In genomic region chr7:132081686-132082085, GRCh38 we compare ENCODE assay signal across 22 cellular contexts.
"Had no signal": no experiment of that assay in that cellular context is flagged by ENCODE, and none has a peak within 500 bp of the region (broad histone marks: within the 10 kb centered on the region; RNA-seq: fewer than 3 reads in every experiment).

No MANE protein-coding gene starts in this region.

- H3K4me3 Mint-ChIP-seq: activated T-cell treated with anti-CD3 and anti-CD28 coated beads, Interleukin-2, amount 50 U/mL, for 72 hours; central memory CD8-positive, alpha-beta T cell; dendritic cell treated with granulocyte-macrophage colony-stimulating factor and Interleukin-4, amounts not matched to agents 40 ng/mL and 50 ng/mL, for 4 days; endodermal cell; immature natural killer cell; naive thymus-derived CD4-positive, alpha-beta T cell; neural crest cell; T-helper 2 cell treated with Interferon-gamma antibody and Interleukin-4, amounts not matched to agents 5 μg/mL and 100 μg/mL, for 36 hours had no signal

- H3K27me3 ChIP-seq: gastrocnemius medialis, right atrium auricular region, upper lobe of left lung had no signal

- H3K9me3 ChIP-seq: gastrocnemius medialis, right atrium auricular region, upper lobe of left lung had no signal

- H3K36me3 ChIP-seq: gastrocnemius medialis, right atrium auricular region, upper lobe of left lung had no signal

- H3K9me3 Mint-ChIP-seq: activated naive CD4-positive, alpha-beta T cell treated with anti-CD3 and anti-CD28 coated beads, Interleukin-2, amount 50 U/mL, for 72 hours; activated T-cell treated with anti-CD3 and anti-CD28 coated beads, Interleukin-2, amount 50 U/mL, for 72 hours; central memory CD8-positive, alpha-beta T cell; dendritic cell treated with granulocyte-macrophage colony-stimulating factor and Interleukin-4, amounts not matched to agents 40 ng/mL and 50 ng/mL, for 4 days; endodermal cell; immature natural killer cell; neural crest cell; T-helper 2 cell treated with Interferon-gamma antibody and Interleukin-4, amounts not matched to agents 5 μg/mL and 100 μg/mL, for 36 hours had no signal

- H3K27ac ChIP-seq: gastrocnemius medialis, upper lobe of left lung had no signal

- FAIRE-seq: bronchial epithelial cell, kidney had no signal

- H3K27ac Mint-ChIP-seq: activated naive CD4-positive, alpha-beta T cell treated with anti-CD3 and anti-CD28 coated beads, Interleukin-2, amount 50 U/mL, for 72 hours; activated T-cell treated with anti-CD3 and anti-CD28 coated beads, Interleukin-2, amount 50 U/mL, for 72 hours; dendritic cell treated with granulocyte-macrophage colony-stimulating factor and Interleukin-4, amounts not matched to agents 40 ng/mL and 50 ng/mL, for 4 days; endodermal cell; immature natural killer cell; naive thymus-derived CD4-positive, alpha-beta T cell; T-helper 2 cell treated with Interferon-gamma antibody and Interleukin-4, amounts not matched to agents 5 μg/mL and 100 μg/mL, for 36 hours had no signal

- ATAC-seq: activated naive CD4-positive, alpha-beta T cell treated with anti-CD3 and anti-CD28 coated beads, Interleukin-2, amount 50 U/mL, for 72 hours; activated T-cell treated with anti-CD3 and anti-CD28 coated beads, Interleukin-2, amount 50 U/mL, for 72 hours; naive thymus-derived CD4-positive, alpha-beta T cell had no signal

- H3K4me1 ChIP-seq: upper lobe of left lung had no signal

- H3K4me1 Mint-ChIP-seq: central memory CD8-positive, alpha-beta T cell; endodermal cell; immature natural killer cell; naive thymus-derived CD4-positive, alpha-beta T cell had no signal

- H3K36me3 Mint-ChIP-seq: activated naive CD4-positive, alpha-beta T cell treated with anti-CD3 and anti-CD28 coated beads, Interleukin-2, amount 50 U/mL, for 72 hours; immature natural killer cell; naive thymus-derived CD4-positive, alpha-beta T cell had no signal

- DNase-seq: activated CD4-positive, alpha-beta T cell treated with anti-CD3 and anti-CD28 coated beads for 4 hours; activated CD4-positive, alpha-beta T cell treated with anti-CD3 and anti-CD28 coated beads, Interleukin-2, amount 50 U/mL, for 4 hours; activated naive CD4-positive, alpha-beta T cell; activated T-cell treated with anti-CD3 and anti-CD28 coated beads for 4 hours; activated T-cell treated with anti-CD3 and anti-CD28 coated beads, Interleukin-2, amount 50 U/mL, for 72 hours; endodermal cell; immature natural killer cell; kidney; left colon; mammary epithelial cell; naive thymus-derived CD4-positive, alpha-beta T cell; stimulated activated naive CD4-positive, alpha-beta T cell treated with Interleukin-2 at 50 U/mL for 16 hours; T-helper 1 cell; upper lobe of left lung had no signal

- H3K4me3 ChIP-seq: gastrocnemius medialis, right atrium auricular region, upper lobe of left lung had no signal
